ENCODE assay signal across 18 cellular contexts in genomic region chr12:116099664-116100432, GRCh38.
DNase-seq lines count a peak whose midpoint lies in the region; ATAC-seq and TF ChIP-seq lines count a peak whose summit lies in the region.
"Had no signal": no experiment of that assay in that cellular context is flagged by ENCODE, and none has a peak within 500 bp of the region (broad histone marks: within the 10 kb centered on the region; RNA-seq: fewer than 3 reads in every experiment).

No MANE protein-coding gene starts in this region.

- POLR2A ChIA-PET in activated CD4-positive, alpha-beta memory T cell treated with anti-CD3 and anti-CD28 coated beads for 36 hours (lab: Charles Lee), result interaction anchor here (1.5 kb wide), 1 partner anchor 39 kb away, joined by 5 read pairs; no protein-coding TSS in a partner anchor
- POLR2A ChIA-PET in activated CD4-positive, alpha-beta memory T cell treated with anti-CD3 and anti-CD28 coated beads, Interleukin-2, amount 10 ng/mL, durations not matched to agents 7 days and 5 days (lab: Charles Lee), result no interaction called here
- POLR2A ChIA-PET in HCT116 (lab: Charles Lee), result no interaction called here

- 43 to 58% (median 48%) methylated on average over 5 to 6 of the region's 6 CpGs for WGBS in adrenal gland, 4 donors

- H3K4me1 ChIP-seq in HCT116 (ENCODE audit: control insufficient read depth in 1 of 2, insufficient read depth in 2 of 2, low read length in 2 of 2) (no peaks in the 10 kb centered on the region), adrenal gland (replicated peaks in 1 of 2) (peaks cover 4 to 17% of the 10 kb centered on the region in 2 donors), neutrophil (ENCODE audit: control insufficient read depth in 1 of 2, insufficient read depth in 1 of 2, low read depth in 1 of 2, low read length in 1 of 2) (peaks cover 0 to 10% of the 10 kb centered on the region in 2 experiments), foreskin keratinocyte (no peaks in the 10 kb centered on the region)
- H3K4me1 ChIP-seq: testis had no signal

- H3K9ac ChIP-seq in HCT116 (ENCODE audit: low read length), result no peak overlapping the region
- H3K9ac ChIP-seq: SK-N-SH had no signal

- DNase-seq in activated CD4-positive, alpha-beta memory T cell treated with anti-CD3 and anti-CD28 coated beads for 36 hours, result no peak
- no peak for DNase-seq in activated CD4-positive, alpha-beta memory T cell treated with anti-CD3 and anti-CD28 coated beads, Interleukin-2, amount 10 ng/mL, durations not matched to agents 7 days and 5 days
- no peak for DNase-seq in HCT116 (ENCODE audit: low read depth, low spot score)
- peak in 1 of 7 donors; percentile 12 for DNase-seq in adrenal gland
- DNase-seq in activated CD8-positive, alpha-beta memory T cell treated with anti-CD3 and anti-CD28 coated beads, Interleukin-2, amount 50 U/mL, for 48 hours, result no peak
- no peak for DNase-seq in foreskin keratinocyte
- DNase-seq: activated CD4-positive, alpha-beta T cell treated with anti-CD3 and anti-CD28 coated beads for 48 hours; amygdala; caudate nucleus; HCEC 1CT; MM.1S; NCI-H1694 treated with DMSO at 0.1 percent for 48 hours; SK-N-SH; stimulated activated CD4-positive, alpha-beta T cell treated with anti-CD3 and anti-CD28 coated beads, Interleukin-12 subunit alpha, Interleukin-12 subunit beta, amount 100 ng/mL, for 4 hours; testis had no signal

- intact Hi-C loops in activated CD4-positive, alpha-beta memory T cell treated with anti-CD3 and anti-CD28 coated beads for 36 hours (cut with micrococcal nuclease), result loop anchor here (1.0 kb wide), 2 partner anchors 9 to 23 kb away; no protein-coding TSS in a partner anchor
- intact Hi-C loops in HCT116 (cut with micrococcal nuclease) (no loop called here), adrenal gland (cut with DNase I) (no loop called here)

- H3K4me1 Mint-ChIP-seq in activated CD4-positive, alpha-beta memory T cell treated with anti-CD3 and anti-CD28 coated beads for 36 hours (ENCODE audit: low read depth), result peaks cover 39% of the 10 kb centered on the region
- peaks cover 11% of the 10 kb centered on the region for H3K4me1 Mint-ChIP-seq in activated CD4-positive, alpha-beta memory T cell treated with anti-CD3 and anti-CD28 coated beads, Interleukin-2, amount 10 ng/mL, durations not matched to agents 7 days and 5 days

- H3K27me3 ChIP-seq in HCT116 (ENCODE audit: insufficient read depth, low read length) (no peaks in the 10 kb centered on the region), adrenal gland (no peaks in the 10 kb centered on the region), neutrophil (no peaks in the 10 kb centered on the region), foreskin keratinocyte (no peaks in the 10 kb centered on the region)
- H3K27me3 ChIP-seq: testis had no signal

- H3K9me3 ChIP-seq in HCT116 (ENCODE audit: control insufficient read depth in 1 of 2, insufficient read depth in 1 of 2, low read depth in 1 of 2, low read length in 2 of 2), result no peaks in the 10 kb centered on the region
- H3K9me3 ChIP-seq in adrenal gland (replicated peaks in 1 of 3), result no peaks in the 10 kb centered on the region
- no peaks in the 10 kb centered on the region for H3K9me3 ChIP-seq in neutrophil
- H3K9me3 ChIP-seq: SK-N-SH, testis had no signal

- no peak overlapping the region for H3K4me2 ChIP-seq in HCT116 (ENCODE audit: low read length)
- H3K4me2 ChIP-seq: SK-N-SH had no signal

- H4K20me1 ChIP-seq in HCT116 (ENCODE audit: insufficient read depth), result peaks cover 32% of the 10 kb centered on the region; the same call in 1 of the 2 replicates

- H2AFZ ChIP-seq in HCT116 (ENCODE audit: low read depth, low read length, poor library complexity, severe bottlenecking), result no peak overlapping the region

- no peak overlapping the region for H3K4me3 ChIP-seq in HCT116 (replicated peaks in 1 of 2; ENCODE audit: low read depth in 1 of 2, low read length in 2 of 2)
- no peak overlapping the region for H3K4me3 ChIP-seq in adrenal gland
- H3K4me3 ChIP-seq in neutrophil (ENCODE audit: low read depth in 1 of 2, low read length in 1 of 2), result no peak overlapping the region
- H3K4me3 ChIP-seq: testis had no signal

- H3K36me3 ChIP-seq in HCT116 (ENCODE audit: control insufficient read depth in 1 of 2, insufficient read depth in 2 of 2, low read length in 2 of 2) (no peaks in the 10 kb centered on the region; a peak in 1 of 4 replicates), adrenal gland (replicated peaks in 1 of 2) (no peaks in the 10 kb centered on the region), neutrophil (peaks cover 13% of the 10 kb centered on the region)

- no peaks in the 10 kb centered on the region for H3K9me2 ChIP-seq in HCT116 (ENCODE audit: insufficient read depth)
- H3K9me2 ChIP-seq: SK-N-SH had no signal

- no peaks in the 10 kb centered on the region for H3K9me3 Mint-ChIP-seq in activated CD4-positive, alpha-beta memory T cell treated with anti-CD3 and anti-CD28 coated beads for 36 hours
- no peaks in the 10 kb centered on the region for H3K9me3 Mint-ChIP-seq in activated CD4-positive, alpha-beta memory T cell treated with anti-CD3 and anti-CD28 coated beads, Interleukin-2, amount 10 ng/mL, durations not matched to agents 7 days and 5 days

- RAD21 ChIA-PET in HCT116 (lab: Charles Lee; ENCODE audit: low non-redundant PET in 1 of 2, low total read pairs in 2 of 2, uncharacterized antibody in 2 of 2, unreplicated experiment in 2 of 2), result no interaction called here

- H3K27ac ChIP-seq in HCT116 (ENCODE audit: low read depth, low read length) (no peak overlapping the region), adrenal gland (peak overlapping the region in 3 of 5 donors; percentile 11 to 32 (median 24)), neutrophil (peak overlapping the region; percentile 19), foreskin keratinocyte (no peak overlapping the region)
- H3K27ac ChIP-seq: testis had no signal

- TF ChIP-seq POLR2A in HCT116 (IDR thresholded peaks at IDR 0.05; ENCODE audit: borderline replicate concordance, extremely low read depth, insufficient read depth, insufficient read length) (no peak), adrenal gland (IDR thresholded peaks at IDR 0.05) (no peak)

- peaks cover 96% of the 10 kb centered on the region for H3K79me2 ChIP-seq in HCT116 (ENCODE audit: insufficient read depth, low read length)

- TF ChIP-seq CTCF in HCT116 (IDR thresholded peaks at IDR 0.05 in 2 of 3, conservative IDR thresholded peaks at IDR 0.05 in 1 of 3; ENCODE audit: borderline replicate concordance in 1 of 3, insufficient read depth in 1 of 3, low read depth in 2 of 3, low read length in 2 of 3) (no peak), adrenal gland (IDR thresholded peaks at IDR 0.05) (no peak), neutrophil (IDR thresholded peaks at IDR 0.05) (no peak), foreskin keratinocyte (conservative IDR thresholded peaks at IDR 0.05) (no peak)

- peak overlapping the region; percentile 55 for H3K27ac Mint-ChIP-seq in activated CD4-positive, alpha-beta memory T cell treated with anti-CD3 and anti-CD28 coated beads for 36 hours
- no peak overlapping the region for H3K27ac Mint-ChIP-seq in activated CD4-positive, alpha-beta memory T cell treated with anti-CD3 and anti-CD28 coated beads, Interleukin-2, amount 10 ng/mL, durations not matched to agents 7 days and 5 days

- ATAC-seq in HCT116 (0 out of 2 replicates have a peak, but pooled peaks have one; percentile 25), HG02610 (IDR thresholded peaks at IDR 0.05; ENCODE audit: unreplicated experiment) (no peak), foreskin keratinocyte (no peak)
- ATAC-seq: esophagus mucosa had no signal

- no peak overlapping the region for H3K4me3 Mint-ChIP-seq in activated CD4-positive, alpha-beta memory T cell treated with anti-CD3 and anti-CD28 coated beads for 36 hours
- H3K4me3 Mint-ChIP-seq in activated CD4-positive, alpha-beta memory T cell treated with anti-CD3 and anti-CD28 coated beads, Interleukin-2, amount 10 ng/mL, durations not matched to agents 7 days and 5 days, result no peak overlapping the region

- TF ChIP-seq RAD21 in HCT116 (IDR thresholded peaks at IDR 0.05; ENCODE audit: low read depth), result no peak

- peaks cover 5% of the 10 kb centered on the region for H3K36me3 Mint-ChIP-seq in activated CD4-positive, alpha-beta memory T cell treated with anti-CD3 and anti-CD28 coated beads for 36 hours
- H3K36me3 Mint-ChIP-seq in activated CD4-positive, alpha-beta memory T cell treated with anti-CD3 and anti-CD28 coated beads, Interleukin-2, amount 10 ng/mL, durations not matched to agents 7 days and 5 days (ENCODE audit: low read depth), result peaks cover 10% of the 10 kb centered on the region

- no TSS peak for BruUV-seq in HCT116 (replicated peaks; lab: Mats Ljungman, UMichigan)

- CTCF ChIA-PET in activated CD4-positive, alpha-beta memory T cell treated with anti-CD3 and anti-CD28 coated beads for 36 hours (lab: Charles Lee), result interaction anchor here (0.9 to 1.5 kb wide), 2 partner anchors 13 to 136 kb away, joined by 4 to 5 read pairs; no protein-coding TSS in a partner anchor
- CTCF ChIA-PET in activated CD4-positive, alpha-beta memory T cell treated with anti-CD3 and anti-CD28 coated beads, Interleukin-2, amount 10 ng/mL, durations not matched to agents 7 days and 5 days (lab: Charles Lee), result no interaction called here
- CTCF ChIA-PET in HCT116 (lab: Charles Lee), result no interaction called here

- no peaks in the 10 kb centered on the region for H3K27me3 Mint-ChIP-seq in activated CD4-positive, alpha-beta memory T cell treated with anti-CD3 and anti-CD28 coated beads for 36 hours
- H3K27me3 Mint-ChIP-seq in activated CD4-positive, alpha-beta memory T cell treated with anti-CD3 and anti-CD28 coated beads, Interleukin-2, amount 10 ng/mL, durations not matched to agents 7 days and 5 days, result no peaks in the 10 kb centered on the region

TF ChIP-seq in HCT116, 20 proteins besides CTCF, POLR2A, EP300 and RAD21 (continues in another document):
- TF ChIP-seq ATF3 (IDR thresholded peaks at IDR 0.05), result no peak

Comparison
In these comparisons a context has a peak if more than half of its experiments do, and no peak if none do; other contexts are left out.
1. H3K27ac ChIP-seq: peak in adrenal gland (3 of 5) and neutrophil (single experiment); none in HCT116 (single experiment) and foreskin keratinocyte (single experiment).